Comparison of ENCODE assay signal across 9 cellular contexts in the genomic region with DNA sequence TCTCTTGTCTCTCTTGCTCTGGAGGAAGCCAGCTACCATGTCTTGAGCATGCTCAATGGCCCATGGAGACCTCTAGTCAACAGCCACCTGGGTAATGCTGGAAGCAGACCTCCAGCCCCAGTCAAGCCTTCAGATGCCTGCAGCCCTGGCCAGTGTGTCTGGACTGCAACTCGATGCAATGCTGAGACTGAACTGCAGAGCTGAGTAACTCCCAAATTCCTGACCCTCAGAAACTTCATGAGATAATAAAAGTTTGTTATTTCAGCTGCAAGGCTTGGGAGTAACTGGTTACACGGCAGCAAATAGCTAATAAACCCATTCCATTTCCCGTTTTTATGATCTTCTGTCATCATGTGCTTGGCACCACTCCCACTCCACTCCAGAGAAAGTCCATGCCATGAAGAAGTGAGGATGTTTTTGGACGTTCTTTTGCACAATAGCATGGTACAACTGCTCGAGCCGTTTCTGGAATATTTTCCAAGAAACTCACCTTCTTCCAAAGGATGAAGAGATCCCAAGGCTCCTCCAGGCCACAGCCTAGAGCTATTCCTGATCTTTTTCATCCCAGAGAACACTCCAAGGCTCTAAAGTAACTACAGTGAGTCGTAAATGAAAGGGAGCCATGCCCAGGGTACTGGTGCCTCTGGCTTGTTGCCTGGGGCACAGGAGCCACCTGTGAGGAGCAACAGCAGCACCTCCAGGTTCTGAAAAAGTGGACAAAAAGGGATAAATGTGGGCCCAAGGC.
A peak's percentile ranks its signal among the peaks of the same experiment; 100 is the strongest.
DNase-seq lines count a peak whose midpoint lies in the region; ATAC-seq, FAIRE-seq and TF ChIP-seq lines count a peak whose summit lies in the region.
"Had no signal": no experiment of that assay in that cellular context is flagged by ENCODE, and none has a peak within 500 bp of the region (broad histone marks: within the 10 kb centered on the region; RNA-seq: fewer than 3 reads in every experiment).

No MANE protein-coding gene starts in this region.

- no peaks in the 10 kb centered on the region for H3K36me3 ChIP-seq in OCI-LY1 (ENCODE audit: insufficient read depth, low read length)
- H3K36me3 ChIP-seq: ovary had no signal

- no peak overlapping the region for H3K27ac Mint-ChIP-seq in endothelial cell (ENCODE audit: unreplicated experiment)

- no peak overlapping the region for H3K4me3 ChIP-seq in OCI-LY1 (ENCODE audit: low read depth, low read length, poor library complexity, severe bottlenecking)
- no peak overlapping the region for H3K4me3 ChIP-seq in fibroblast of mammary gland (ENCODE audit: control insufficient read depth, low read depth, low read length)
- H3K4me3 ChIP-seq: ovary had no signal

- H3K9me3 ChIP-seq in OCI-LY1 (ENCODE audit: low read length): no peaks in the 10 kb centered on the region
- H3K9me3 ChIP-seq: ovary had no signal

- no peaks in the 10 kb centered on the region for H4K20me1 ChIP-seq in OCI-LY1 (ENCODE audit: insufficient read depth, low read length)

- H3K27ac ChIP-seq in OCI-LY1 (ENCODE audit: low read depth, low read length, poor library complexity, severe bottlenecking): peak overlapping the region; percentile 92
- H3K27ac ChIP-seq: ovary had no signal

- H3F3A ChIP-seq in OCI-LY1 (ENCODE audit: insufficient read depth, low read length): 0 out of 2 replicates have a peak, but pooled peaks cover 4% of the 10 kb centered on the region

- H3K36me3 Mint-ChIP-seq in endothelial cell (ENCODE audit: low read depth, unreplicated experiment): no peaks in the 10 kb centered on the region

- peak; percentile 55 for FAIRE-seq in GM18507 (lab: Jason Lieb, UNC)

- no peak for ATAC-seq in HG03280 (IDR thresholded peaks at IDR 0.05; ENCODE audit: unreplicated experiment)

- no peaks in the 10 kb centered on the region for H3K9me2 ChIP-seq in OCI-LY1 (ENCODE audit: low read depth, low read length)

- H3K4me1 Mint-ChIP-seq in endothelial cell (ENCODE audit: unreplicated experiment): no peaks in the 10 kb centered on the region

- peaks cover 54% of the 10 kb centered on the region for H3K4me1 ChIP-seq in OCI-LY1 (ENCODE audit: insufficient read depth, low read length, severe bottlenecking)

- H3K27me3 ChIP-seq in OCI-LY1 (ENCODE audit: insufficient read depth, low read length): no peaks in the 10 kb centered on the region
- H3K27me3 ChIP-seq: ovary had no signal

- H3K4me3 Mint-ChIP-seq in endothelial cell (ENCODE audit: unreplicated experiment): no peak overlapping the region

- H3K27me3 Mint-ChIP-seq in endothelial cell (ENCODE audit: unreplicated experiment): no peaks in the 10 kb centered on the region

- peak overlapping the region; percentile 37; the same call in 1 of the 2 replicates for H3K9ac ChIP-seq in OCI-LY1 (ENCODE audit: low read length)

- no peaks in the 10 kb centered on the region for H3K9me3 Mint-ChIP-seq in endothelial cell (ENCODE audit: unreplicated experiment)

- H2AFZ ChIP-seq in OCI-LY1 (ENCODE audit: low read length): 0 out of 2 replicates have a peak overlapping the region, but pooled peaks have one; percentile 19

- peak overlapping the region; percentile 16; the same call in 1 of the 2 replicates for H3K4me2 ChIP-seq in OCI-LY1 (ENCODE audit: low read length)

- no peak for DNase-seq in GM18507 (ENCODE audit: extremely low spot score, insufficient read length, low read depth)
- peak; percentile 38 for DNase-seq in fibroblast of mammary gland (ENCODE audit: low read depth)
- peak; percentile 79 for DNase-seq in smooth muscle cell of the brain vasculature (ENCODE audit: low read depth, low spot score)
- DNase-seq in globus pallidus (ENCODE audit: low spot score): no peak
- no peak for DNase-seq in endothelial cell (ENCODE audit: low spot score)
- DNase-seq: NCI-H1694, ovary had no signal

- H3K79me2 ChIP-seq in OCI-LY1 (ENCODE audit: insufficient read depth, low read length): no peaks in the 10 kb centered on the region

- no peak for TF ChIP-seq CTCF in OCI-LY1 (IDR thresholded peaks at IDR 0.05; ENCODE audit: low read length)
- no peak for TF ChIP-seq CTCF in fibroblast of mammary gland (conservative IDR thresholded peaks at IDR 0.05; ENCODE audit: control insufficient read depth, insufficient read depth, low read depth, low read length)
- TF ChIP-seq CTCF in endothelial cell (IDR thresholded peaks at IDR 0.05; ENCODE audit: unreplicated experiment): no peak

Comparison
In these comparisons a context has a peak if more than half of its experiments do, and no peak if none do; other contexts are left out.
1. DNase-seq: peak in fibroblast of mammary gland (single experiment) and smooth muscle cell of the brain vasculature (single experiment); none in GM18507 (single experiment), globus pallidus (single experiment) and endothelial cell (single experiment).